23 cellular contexts compared by ENCODE assay signal in genomic region chr2:107363811-107364210, GRCh38.
"Had no signal": no experiment of that assay in that cellular context is flagged by ENCODE, and none has a peak within 500 bp of the region (broad histone marks: within the 10 kb centered on the region; RNA-seq: fewer than 3 reads in every experiment).

No MANE protein-coding gene starts in this region.

- H3K9me3 ChIP-seq: heart right ventricle, left ventricle myocardium inferior, psoas muscle, right atrium auricular region, right lobe of liver, stomach, testis, tibial artery, upper lobe of right lung had no signal

- H3K4me3 ChIP-seq: heart right ventricle, left ventricle myocardium inferior, lung, psoas muscle, right atrium auricular region, right lobe of liver, stomach, testis, tibial artery, upper lobe of right lung had no signal

- H3K36me3 Mint-ChIP-seq: mesothelial cell of epicardium; naive B cell; stimulated activated naive B cell treated with anti-CD40 and anti-IgM and Interleukin-4, amounts not matched to agents 10 μg/mL and 1 μg/mL and 100 μg/mL, for 72 hours had no signal

- H3K36me3 ChIP-seq: heart right ventricle, left ventricle myocardium inferior, right atrium auricular region, right lobe of liver, stomach, tibial artery, upper lobe of right lung had no signal

- H3K9ac ChIP-seq: parathyroid adenoma had no signal

- H3K27ac ChIP-seq: heart right ventricle, left ventricle myocardium inferior, parathyroid adenoma, psoas muscle, right atrium auricular region, right lobe of liver, stomach, testis, tibial artery, upper lobe of right lung had no signal

- H3K4me3 Mint-ChIP-seq: mesothelial cell of epicardium; naive B cell; natural killer cell; stimulated activated naive B cell treated with anti-CD40 and anti-IgM and Interleukin-4, amounts not matched to agents 10 μg/mL and 1 μg/mL and 100 μg/mL, for 72 hours had no signal

- H3K4me1 ChIP-seq: heart right ventricle, left ventricle myocardium inferior, parathyroid adenoma, psoas muscle, right atrium auricular region, right lobe of liver, stomach, testis, upper lobe of right lung had no signal

- H3K27ac Mint-ChIP-seq: mesothelial cell of epicardium; naive B cell; natural killer cell; stimulated activated naive B cell treated with anti-CD40 and anti-IgM and Interleukin-4, amounts not matched to agents 10 μg/mL and 1 μg/mL and 100 μg/mL, for 72 hours had no signal

- H3K4me1 Mint-ChIP-seq: mesothelial cell of epicardium; naive B cell; natural killer cell; stimulated activated naive B cell treated with anti-CD40 and anti-IgM and Interleukin-4, amounts not matched to agents 10 μg/mL and 1 μg/mL and 100 μg/mL, for 72 hours had no signal

- DNase-seq: heart right ventricle; hippocampal formation; left ventricle myocardium inferior; mesendoderm; naive B cell; natural killer cell; occipital lobe; psoas muscle; right lobe of liver; stimulated activated CD4-positive, alpha-beta T cell treated with anti-CD3 and anti-CD28 coated beads, Interleukin-12 subunit alpha, Interleukin-12 subunit beta, amount 100 ng/mL, for 4 hours; stimulated activated CD4-positive, alpha-beta T cell treated with anti-CD3 and anti-CD28 coated beads, Interleukin-15, amount 100 ng/mL, for 24 hours; stimulated activated CD4-positive, alpha-beta T cell treated with anti-CD3 and anti-CD28 coated beads, Interleukin-2, amount 100 ng/mL, for 24 hours; stimulated activated CD4-positive, alpha-beta T cell treated with anti-CD3 and anti-CD28 coated beads, Interleukin-4, amount 100 ng/mL, for 1 hour; stimulated activated naive B cell treated with anti-CD40 and anti-IgM and Interleukin-4, amounts not matched to agents 10 μg/mL and 1 μg/mL and 100 μg/mL, for 72 hours; stimulated activated naive CD8-positive, alpha-beta T cell treated with anti-CD3 and anti-CD28 coated beads, Interleukin-15, Interleukin-2, amounts not matched to agents 100 U/mL and 50 U/mL, for 24 hours; stomach; testis; tibial artery; upper lobe of right lung had no signal

- H3K27me3 ChIP-seq: heart right ventricle, right atrium auricular region, right lobe of liver, stomach, testis, tibial artery, upper lobe of right lung had no signal

- H3K27me3 Mint-ChIP-seq: naive B cell; stimulated activated naive B cell treated with anti-CD40 and anti-IgM and Interleukin-4, amounts not matched to agents 10 μg/mL and 1 μg/mL and 100 μg/mL, for 72 hours had no signal
